8 cellular contexts compared by ENCODE assay signal in genomic region chr11:22192289-22192641, GRCh38. TPM values are rescaled to one million over a fixed set of nuclear protein-coding genes. Genes with fewer than 3 reads are reported as not detected.
DNase-seq lines count a peak whose midpoint lies in the region; ATAC-seq, FAIRE-seq and TF ChIP-seq lines count a peak whose summit lies in the region.

No MANE protein-coding gene starts in this region.

- H3K4me2 ChIP-seq in BLaER1 treated with 17β-estradiol and CSF1 and Interleukin-3, amounts not matched to agents 10 nM and 100 nM: peak overlapping the region; percentile 81 to 100 (median 98)
- H3K4me2 ChIP-seq in PC-9: no peak overlapping the region

- POLR2A ChIA-PET in PC-9 (lab: Charles Lee; ENCODE audit: unreplicated experiment): no interaction called here

- no peaks in the 10 kb centered on the region for H3K36me3 Mint-ChIP-seq in activated naive CD8-positive, alpha-beta T cell treated with anti-CD3 and anti-CD28 coated beads, Interleukin-2, amount 50 U/mL, for 24 hours (ENCODE audit: low read depth)

- peak overlapping the region; percentile 70 to 86 (median 74) for H3K4me3 ChIP-seq in BLaER1 treated with 17β-estradiol and CSF1 and Interleukin-3, amounts not matched to agents 10 nM and 100 nM
- H3K4me3 ChIP-seq in H7 (ENCODE audit: insufficient read depth, low read depth, low read length) (peak overlapping the region; percentile 86), suprapubic skin (peak overlapping the region; percentile 59), PC-9 (no peak overlapping the region)

- H3K36me3 ChIP-seq in BLaER1 treated with 17β-estradiol and CSF1 and Interleukin-3, amounts not matched to agents 10 nM and 100 nM: no peaks in the 10 kb centered on the region
- no peaks in the 10 kb centered on the region for H3K36me3 ChIP-seq in H7 (replicated peaks; ENCODE audit: control insufficient read depth, insufficient read depth, low read length)
- H3K36me3 ChIP-seq in suprapubic skin: no peaks in the 10 kb centered on the region
- no peaks in the 10 kb centered on the region for H3K36me3 ChIP-seq in PC-9 (ENCODE audit: low read depth)

- CTCF ChIA-PET in PC-9 (lab: Charles Lee): no interaction called here

- no peak for TF ChIP-seq CTCF in suprapubic skin (IDR thresholded peaks at IDR 0.05)
- no peak for TF ChIP-seq CTCF in PC-9 (conservative IDR thresholded peaks at IDR 0.05)

- DNase-seq in H7: peak; percentile 57
- no peak for DNase-seq in activated naive CD8-positive, alpha-beta T cell treated with anti-CD3 and anti-CD28 coated beads, Interleukin-2, amount 50 U/mL, for 24 hours
- DNase-seq in left lobe of liver (ENCODE audit: low spot score): peak; percentile 48
- DNase-seq in suprapubic skin (ENCODE audit: low spot score in 2 of 2): no peak
- no peak for DNase-seq in PC-9
- no peak for DNase-seq in NCI-H128 (lab: John Stamatoyannopoulos, UW; ENCODE audit: unreplicated experiment)
- no peak for DNase-seq in GM19239 (ENCODE audit: insufficient read length, low spot score)

- H3K9ac ChIP-seq in BLaER1 treated with 17β-estradiol and CSF1 and Interleukin-3, amounts not matched to agents 10 nM and 100 nM: peak overlapping the region; percentile 68 to 87 (median 76)

- WGBS in suprapubic skin: 7% methylated on average over 7 of the region's 7 CpGs

- FAIRE-seq in GM19239 (lab: Jason Lieb, UNC): no peak

- peak overlapping the region; percentile 42 for H3K4me3 Mint-ChIP-seq in activated naive CD8-positive, alpha-beta T cell treated with anti-CD3 and anti-CD28 coated beads, Interleukin-2, amount 50 U/mL, for 24 hours

- no peaks in the 10 kb centered on the region for H3K9me2 ChIP-seq in PC-9 (ENCODE audit: insufficient read depth)

- H2AFZ ChIP-seq in PC-9: no peak overlapping the region

- no peaks in the 10 kb centered on the region for H4K20me1 ChIP-seq in BLaER1 treated with 17β-estradiol and CSF1 and Interleukin-3, amounts not matched to agents 10 nM and 100 nM
- H4K20me1 ChIP-seq in PC-9 (ENCODE audit: insufficient read depth): no peaks in the 10 kb centered on the region

- no peaks in the 10 kb centered on the region for H3K27me3 ChIP-seq in BLaER1 treated with 17β-estradiol and CSF1 and Interleukin-3, amounts not matched to agents 10 nM and 100 nM
- no peaks in the 10 kb centered on the region for H3K27me3 ChIP-seq in H7 (ENCODE audit: control insufficient read depth, insufficient read depth, low read length)
- H3K27me3 ChIP-seq in suprapubic skin: peaks cover 20% of the 10 kb centered on the region
- H3K27me3 ChIP-seq in PC-9 (ENCODE audit: insufficient read depth, low read depth): no peaks in the 10 kb centered on the region

- no peak overlapping the region for H3K27ac Mint-ChIP-seq in activated naive CD8-positive, alpha-beta T cell treated with anti-CD3 and anti-CD28 coated beads, Interleukin-2, amount 50 U/mL, for 24 hours

- H3K27ac ChIP-seq in BLaER1 treated with 17β-estradiol and CSF1 and Interleukin-3, amounts not matched to agents 10 nM and 100 nM: peak overlapping the region; percentile 60 to 78 (median 73)
- H3K27ac ChIP-seq in suprapubic skin (no peak overlapping the region), PC-9 (no peak overlapping the region)

- no peaks in the 10 kb centered on the region for H3K79me2 ChIP-seq in PC-9 (ENCODE audit: low read depth)

- peaks cover 35% of the 10 kb centered on the region for H3K27me3 Mint-ChIP-seq in activated naive CD8-positive, alpha-beta T cell treated with anti-CD3 and anti-CD28 coated beads, Interleukin-2, amount 50 U/mL, for 24 hours

- peaks cover 16 to 27% (median 24%) of the 10 kb centered on the region in 10 experiments for H3K4me1 ChIP-seq in BLaER1 treated with 17β-estradiol and CSF1 and Interleukin-3, amounts not matched to agents 10 nM and 100 nM
- H3K4me1 ChIP-seq in suprapubic skin: peaks cover 16% of the 10 kb centered on the region
- no peaks in the 10 kb centered on the region for H3K4me1 ChIP-seq in PC-9 (replicated peaks; ENCODE audit: insufficient read depth)

- H3K9me3 ChIP-seq in BLaER1 treated with 17β-estradiol and CSF1 and Interleukin-3, amounts not matched to agents 10 nM and 100 nM (replicated peaks in 1 of 11): no peaks in the 10 kb centered on the region
- H3K9me3 ChIP-seq in suprapubic skin: no peaks in the 10 kb centered on the region
- no peaks in the 10 kb centered on the region for H3K9me3 ChIP-seq in PC-9 (ENCODE audit: insufficient read depth, low read depth)

- H3K9me3 Mint-ChIP-seq in activated naive CD8-positive, alpha-beta T cell treated with anti-CD3 and anti-CD28 coated beads, Interleukin-2, amount 50 U/mL, for 24 hours: no peaks in the 10 kb centered on the region

- TF ChIP-seq EP300 in suprapubic skin (IDR thresholded peaks at IDR 0.05): no peak

- no TSS peak for BruUV-seq in PC-9 (replicated peaks; lab: Mats Ljungman, UMichigan)

- intact Hi-C loops in PC-9 (cut with micrococcal nuclease; ENCODE audit: unreplicated experiment): no loop called here

- no peaks in the 10 kb centered on the region for H3F3A ChIP-seq in PC-9 (ENCODE audit: insufficient read depth, low read depth)

- TF ChIP-seq POLR2A in suprapubic skin (IDR thresholded peaks at IDR 0.05): no peak

- H3K4me1 Mint-ChIP-seq in activated naive CD8-positive, alpha-beta T cell treated with anti-CD3 and anti-CD28 coated beads, Interleukin-2, amount 50 U/mL, for 24 hours: peaks cover 8% of the 10 kb centered on the region

- ATAC-seq in activated naive CD8-positive, alpha-beta T cell treated with anti-CD3 and anti-CD28 coated beads, Interleukin-2, amount 50 U/mL, for 24 hours: no peak
- ATAC-seq in left lobe of liver: peak; percentile 72

RNA-seq across cellular contexts. Expression of gene ANO5, which starts 0.6 kb away (rescaled TPM):
- 6.2 and 10.1 TPM in 2 replicates for total RNA-seq in H7 (2014; rRNA removed; shearing (Covaris generic))
- total RNA-seq in left lobe of liver (2.0 TPM), suprapubic skin (under 1 TPM; 0.40 to 0.81 (median 0.62) TPM), PC-9 (2021) (not detected in 2 replicates)

Comparison
In these comparisons a context has a peak if more than half of its experiments do, and no peak if none do; other contexts are left out.
1. H3K27ac ChIP-seq: peak in BLaER1 treated with 17β-estradiol and CSF1 and Interleukin-3, amounts not matched to agents 10 nM and 100 nM (11 of 11); none in suprapubic skin (single experiment) and PC-9 (single experiment).
2. DNase-seq: peak in H7 (single experiment) and left lobe of liver (single experiment); none in activated naive CD8-positive, alpha-beta T cell treated with anti-CD3 and anti-CD28 coated beads, Interleukin-2, amount 50 U/mL, for 24 hours (single experiment), suprapubic skin (0 of 2), PC-9 (0 of 2), NCI-H128 (single experiment) and GM19239 (single experiment).